ENCODE assay signal across 9 cellular contexts in genomic region chr3:132256984-132257383, GRCh38.
DNase-seq lines count a peak whose midpoint lies in the region; ATAC-seq lines count a peak whose summit lies in the region.
"Had no signal": no experiment of that assay in that cellular context is flagged by ENCODE, and none has a peak within 500 bp of the region (broad histone marks: within the 10 kb centered on the region; RNA-seq: fewer than 3 reads in every experiment).

No MANE protein-coding gene starts in this region.

- no peaks in the 10 kb centered on the region for H3K36me3 ChIP-seq in MG63
- H3K36me3 ChIP-seq: thoracic aorta had no signal

- H3K4me3 ChIP-seq in MG63 = no peak overlapping the region
- H3K4me3 ChIP-seq: thoracic aorta had no signal

- ATAC-seq in HG03280 (IDR thresholded peaks at IDR 0.05; ENCODE audit: unreplicated experiment) (no peak), HG02571 (IDR thresholded peaks at IDR 0.05; ENCODE audit: unreplicated experiment) (no peak), GM18907 (IDR thresholded peaks at IDR 0.05; ENCODE audit: unreplicated experiment) (no peak)

- H3K9me3 ChIP-seq in MG63 = no peaks in the 10 kb centered on the region
- H3K9me3 ChIP-seq: thoracic aorta had no signal

- no peaks in the 10 kb centered on the region for H3K27me3 ChIP-seq in MG63

- peak; percentile 34 for DNase-seq in DMS 273 treated with DMSO at 0.1 percent for 48 hours (lab: John Stamatoyannopoulos, UW)
- DNase-seq in MG63 = peak; percentile 12
- peak; percentile 51 for DNase-seq in amniotic epithelial cell (ENCODE audit: low read depth)
- peak; percentile 69 for DNase-seq in kidney glomerular epithelial cell (lab: John Stamatoyannopoulos, UW)
- DNase-seq in OCI-M2 (lab: John Stamatoyannopoulos, UW; ENCODE audit: unreplicated experiment) = no peak
